8 cellular contexts compared by ENCODE assay signal in genomic region chr10:114402871-114403544, GRCh38. TPM values are rescaled to one million over a fixed set of nuclear protein-coding genes. Genes with fewer than 3 reads are reported as not detected.
DNase-seq lines count a peak whose midpoint lies in the region; ATAC-seq and TF ChIP-seq lines count a peak whose summit lies in the region.

No MANE protein-coding gene starts in this region.

- intact Hi-C loops in CD14-positive monocyte (cut with micrococcal nuclease) = no loop called here

- H3K36me3 ChIP-seq in gastroesophageal sphincter = no peaks in the 10 kb centered on the region

- TF ChIP-seq POLR2A in gastroesophageal sphincter (IDR thresholded peaks at IDR 0.05) = no peak

- no peak for TF ChIP-seq EP300 in gastroesophageal sphincter (IDR thresholded peaks at IDR 0.05)

- H3K9me3 ChIP-seq in T-helper 17 cell (ENCODE audit: control insufficient read depth, low read length, poor library complexity, severe bottlenecking) = no peaks in the 10 kb centered on the region
- no peaks in the 10 kb centered on the region for H3K9me3 ChIP-seq in gastroesophageal sphincter

- H3K4me1 ChIP-seq in gastroesophageal sphincter = peaks cover 0 to 70% (median 10%) of the 10 kb centered on the region in 3 donors

- H3K27me3 ChIP-seq in gastroesophageal sphincter = peaks cover 26% of the 10 kb centered on the region

- H3K4me3 Mint-ChIP-seq in CD14-positive monocyte (peak overlapping the region; percentile 45 to 75), T-helper 17 cell (peak overlapping the region; percentile 76), osteocyte (ENCODE audit: unreplicated experiment) (peak overlapping the region; percentile 85)

- H3K36me3 Mint-ChIP-seq in CD14-positive monocyte = no peaks in the 10 kb centered on the region
- H3K36me3 Mint-ChIP-seq in T-helper 17 cell (ENCODE audit: low read depth) = peaks cover 4% of the 10 kb centered on the region
- no peaks in the 10 kb centered on the region for H3K36me3 Mint-ChIP-seq in osteocyte (ENCODE audit: unreplicated experiment)

- H3K4me3 ChIP-seq in gastroesophageal sphincter = peak overlapping the region; percentile 42 to 69

- no peak for ATAC-seq in T-helper 17 cell
- no peak for ATAC-seq in gastroesophageal sphincter
- ATAC-seq in left lobe of liver = no peak
- ATAC-seq in GM21619 (IDR thresholded peaks at IDR 0.05; ENCODE audit: unreplicated experiment) = no peak

- H3K27me3 Mint-ChIP-seq in CD14-positive monocyte (ENCODE audit: low read depth in 3 of 3) = peaks cover 48 to 68% (median 62%) of the 10 kb centered on the region in 3 donors
- H3K27me3 Mint-ChIP-seq in T-helper 17 cell = peaks cover 81% of the 10 kb centered on the region
- H3K27me3 Mint-ChIP-seq in osteocyte (ENCODE audit: unreplicated experiment) = no peaks in the 10 kb centered on the region

- peaks cover 7% of the 10 kb centered on the region for H3K4me1 Mint-ChIP-seq in CD14-positive monocyte
- peaks cover 10% of the 10 kb centered on the region for H3K4me1 Mint-ChIP-seq in T-helper 17 cell
- H3K4me1 Mint-ChIP-seq in osteocyte (ENCODE audit: unreplicated experiment) = peaks cover 51% of the 10 kb centered on the region

- H3K27ac Mint-ChIP-seq in CD14-positive monocyte = peak overlapping the region in 1 of 7 donors; percentile 8
- no peak overlapping the region for H3K27ac Mint-ChIP-seq in T-helper 17 cell
- peak overlapping the region; percentile 82 for H3K27ac Mint-ChIP-seq in osteocyte (ENCODE audit: unreplicated experiment)

- TF ChIP-seq CTCF in CD14-positive monocyte (IDR thresholded peaks at IDR 0.05) (no peak), gastroesophageal sphincter (IDR thresholded peaks at IDR 0.05) (no peak), osteocyte (IDR thresholded peaks at IDR 0.05) (no peak)

- H3K27ac ChIP-seq in gastroesophageal sphincter = peak overlapping the region; percentile 11 to 82 (median 71)

- H3K9me3 Mint-ChIP-seq in CD14-positive monocyte (peaks cover 0 to 8% (median 2%) of the 10 kb centered on the region in 7 donors), osteocyte (ENCODE audit: unreplicated experiment) (no peaks in the 10 kb centered on the region)

- DNase-seq in CD14-positive monocyte (ENCODE audit: low spot score) = no peak
- no peak for DNase-seq in T-helper 17 cell
- DNase-seq in osteocyte (ENCODE audit: extremely low spot score, unreplicated experiment) = no peak
- no peak for DNase-seq in left lobe of liver (ENCODE audit: low spot score)
- DNase-seq in stimulated activated CD4-positive, alpha-beta T cell treated with anti-CD3 and anti-CD28 coated beads, Interleukin-12 subunit alpha, Interleukin-12 subunit beta, amount 100 ng/mL, for 4 hours = no peak
- DNase-seq in NOMO-1 treated with DMSO at 0.1 percent for 48 hours (lab: John Stamatoyannopoulos, UW; ENCODE audit: unreplicated experiment) = no peak

- 6 to 22% methylated on average over 14 to 16 of the region's 17 CpGs for WGBS in gastroesophageal sphincter (ENCODE audit: low coverage in 1 of 2), 2 donors

RNA-seq across cellular contexts. Expression of gene AFAP1L2, which starts 1.3 kb away (rescaled TPM):
- under 1 TPM in 1 of 2 donors, not detected in 1; 0.43 TPM for polyA plus RNA-seq in CD14-positive monocyte
- total RNA-seq in T-helper 17 cell (1 to 10 TPM; 1.8 to 3.0 TPM), gastroesophageal sphincter (10 to 100 TPM; 20.5 to 29.5 (median 23.9) TPM), osteocyte (4.0 and 5.7 TPM in 2 replicates), left lobe of liver (1.3 TPM)
